In the genomic region with DNA sequence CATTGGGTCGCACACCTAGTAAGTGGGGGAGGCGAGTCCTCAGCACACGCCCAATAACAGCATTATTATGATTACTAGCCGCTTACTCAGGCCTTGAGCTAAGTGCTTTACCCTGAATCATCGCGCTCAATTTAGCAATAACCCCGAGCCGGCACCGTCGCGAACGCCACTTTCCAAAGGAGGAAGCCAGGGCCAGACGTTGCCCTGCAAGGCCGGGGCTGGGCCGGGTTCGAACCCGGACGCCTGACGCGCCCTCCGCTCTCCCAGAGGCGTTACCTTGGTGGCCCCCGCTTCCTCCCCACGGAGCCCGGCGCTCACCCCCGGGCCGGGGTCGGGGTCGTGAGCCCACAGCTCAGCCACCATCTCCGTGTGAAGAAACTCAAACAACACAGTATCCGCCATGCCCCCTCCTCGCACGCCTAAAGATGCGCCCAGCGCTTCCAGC, we compare ENCODE assay signal across 1 cellular context.
TF ChIP-seq lines count a peak whose summit lies in the region.

A gene with protein sequence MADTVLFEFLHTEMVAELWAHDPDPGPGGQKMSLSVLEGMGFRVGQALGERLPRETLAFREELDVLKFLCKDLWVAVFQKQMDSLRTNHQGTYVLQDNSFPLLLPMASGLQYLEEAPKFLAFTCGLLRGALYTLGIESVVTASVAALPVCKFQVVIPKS (minus strand): TSS at position 421 of the 445 bp plus-strand sequence. CDS start 19 bp downstream, at position 402.

TF ChIP-seq in HepG2, 621 proteins besides CTCF, POLR2A, EP300 and RAD21 (continued from another document and continues in another):
- TF ChIP-seq, protein P1, sequence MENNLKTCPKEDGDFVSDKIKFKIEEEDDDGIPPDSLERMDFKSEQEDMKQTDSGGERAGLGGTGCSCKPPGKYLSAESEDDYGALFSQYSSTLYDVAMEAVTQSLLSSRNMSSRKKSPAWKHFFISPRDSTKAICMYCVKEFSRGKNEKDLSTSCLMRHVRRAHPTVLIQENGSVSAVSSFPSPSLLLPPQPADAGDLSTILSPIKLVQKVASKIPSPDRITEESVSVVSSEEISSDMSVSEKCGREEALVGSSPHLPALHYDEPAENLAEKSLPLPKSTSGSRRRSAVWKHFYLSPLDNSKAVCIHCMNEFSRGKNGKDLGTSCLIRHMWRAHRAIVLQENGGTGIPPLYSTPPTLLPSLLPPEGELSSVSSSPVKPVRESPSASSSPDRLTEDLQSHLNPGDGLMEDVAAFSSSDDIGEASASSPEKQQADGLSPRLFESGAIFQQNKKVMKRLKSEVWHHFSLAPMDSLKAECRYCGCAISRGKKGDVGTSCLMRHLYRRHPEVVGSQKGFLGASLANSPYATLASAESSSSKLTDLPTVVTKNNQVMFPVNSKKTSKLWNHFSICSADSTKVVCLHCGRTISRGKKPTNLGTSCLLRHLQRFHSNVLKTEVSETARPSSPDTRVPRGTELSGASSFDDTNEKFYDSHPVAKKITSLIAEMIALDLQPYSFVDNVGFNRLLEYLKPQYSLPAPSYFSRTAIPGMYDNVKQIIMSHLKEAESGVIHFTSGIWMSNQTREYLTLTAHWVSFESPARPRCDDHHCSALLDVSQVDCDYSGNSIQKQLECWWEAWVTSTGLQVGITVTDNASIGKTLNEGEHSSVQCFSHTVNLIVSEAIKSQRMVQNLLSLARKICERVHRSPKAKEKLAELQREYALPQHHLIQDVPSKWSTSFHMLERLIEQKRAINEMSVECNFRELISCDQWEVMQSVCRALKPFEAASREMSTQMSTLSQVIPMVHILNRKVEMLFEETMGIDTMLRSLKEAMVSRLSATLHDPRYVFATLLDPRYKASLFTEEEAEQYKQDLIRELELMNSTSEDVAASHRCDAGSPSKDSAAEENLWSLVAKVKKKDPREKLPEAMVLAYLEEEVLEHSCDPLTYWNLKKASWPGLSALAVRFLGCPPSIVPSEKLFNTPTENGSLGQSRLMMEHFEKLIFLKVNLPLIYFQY (CRISPR knock-in tag; IDR thresholded peaks at IDR 0.05; ENCODE audit: borderline replicate concordance): no peak
- TF ChIP-seq NR3C1 (CRISPR knock-in tag; IDR thresholded peaks at IDR 0.05): no peak
- TF ChIP-seq GFI1 (CRISPR knock-in tag; IDR thresholded peaks at IDR 0.05; ENCODE audit: borderline replicate concordance): no peak
- TF ChIP-seq ZNF335 (CRISPR knock-in tag; IDR thresholded peaks at IDR 0.05): peak; percentile 20; the same call in 1 of the 2 replicates
- TF ChIP-seq, protein P2, sequence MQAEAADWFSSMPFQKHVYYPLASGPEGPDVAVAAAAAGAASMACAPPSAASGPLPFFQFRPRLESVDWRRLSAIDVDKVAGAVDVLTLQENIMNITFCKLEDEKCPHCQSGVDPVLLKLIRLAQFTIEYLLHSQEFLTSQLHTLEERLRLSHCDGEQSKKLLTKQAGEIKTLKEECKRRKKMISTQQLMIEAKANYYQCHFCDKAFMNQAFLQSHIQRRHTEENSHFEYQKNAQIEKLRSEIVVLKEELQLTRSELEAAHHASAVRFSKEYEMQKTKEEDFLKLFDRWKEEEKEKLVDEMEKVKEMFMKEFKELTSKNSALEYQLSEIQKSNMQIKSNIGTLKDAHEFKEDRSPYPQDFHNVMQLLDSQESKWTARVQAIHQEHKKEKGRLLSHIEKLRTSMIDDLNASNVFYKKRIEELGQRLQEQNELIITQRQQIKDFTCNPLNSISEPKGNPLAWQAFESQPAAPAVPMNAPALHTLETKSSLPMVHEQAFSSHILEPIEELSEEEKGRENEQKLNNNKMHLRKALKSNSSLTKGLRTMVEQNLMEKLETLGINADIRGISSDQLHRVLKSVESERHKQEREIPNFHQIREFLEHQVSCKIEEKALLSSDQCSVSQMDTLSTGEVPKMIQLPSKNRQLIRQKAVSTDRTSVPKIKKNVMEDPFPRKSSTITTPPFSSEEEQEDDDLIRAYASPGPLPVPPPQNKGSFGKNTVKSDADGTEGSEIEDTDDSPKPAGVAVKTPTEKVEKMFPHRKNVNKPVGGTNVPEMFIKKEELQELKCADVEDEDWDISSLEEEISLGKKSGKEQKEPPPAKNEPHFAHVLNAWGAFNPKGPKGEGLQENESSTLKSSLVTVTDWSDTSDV (CRISPR knock-in tag; IDR thresholded peaks at IDR 0.05): no peak
- TF ChIP-seq, protein P3, sequence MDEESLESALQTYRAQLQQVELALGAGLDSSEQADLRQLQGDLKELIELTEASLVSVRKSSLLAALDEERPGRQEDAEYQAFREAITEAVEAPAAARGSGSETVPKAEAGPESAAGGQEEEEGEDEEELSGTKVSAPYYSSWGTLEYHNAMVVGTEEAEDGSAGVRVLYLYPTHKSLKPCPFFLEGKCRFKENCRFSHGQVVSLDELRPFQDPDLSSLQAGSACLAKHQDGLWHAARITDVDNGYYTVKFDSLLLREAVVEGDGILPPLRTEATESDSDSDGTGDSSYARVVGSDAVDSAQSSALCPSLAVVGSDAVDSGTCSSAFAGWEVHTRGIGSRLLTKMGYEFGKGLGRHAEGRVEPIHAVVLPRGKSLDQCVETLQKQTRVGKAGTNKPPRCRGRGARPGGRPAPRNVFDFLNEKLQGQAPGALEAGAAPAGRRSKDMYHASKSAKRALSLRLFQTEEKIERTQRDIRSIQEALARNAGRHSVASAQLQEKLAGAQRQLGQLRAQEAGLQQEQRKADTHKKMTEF (CRISPR knock-in tag; IDR thresholded peaks at IDR 0.05): 0 out of 2 replicates have a peak, but pooled peaks have one; percentile 51
- peak; percentile 48; the same call in 1 of the 2 replicates for TF ChIP-seq ZNF235 (CRISPR knock-in tag; IDR thresholded peaks at IDR 0.05; ENCODE audit: borderline replicate concordance)
- no peak for TF ChIP-seq ZNF326 (CRISPR knock-in tag; IDR thresholded peaks at IDR 0.05; ENCODE audit: borderline replicate concordance)
- no peak for TF ChIP-seq STAG1 (CRISPR knock-in tag; IDR thresholded peaks at IDR 0.05)
- TF ChIP-seq ZNF354B (CRISPR knock-in tag; IDR thresholded peaks at IDR 0.05): peak; percentile 83; the same call in 1 of the 2 replicates
- TF ChIP-seq, protein P4, sequence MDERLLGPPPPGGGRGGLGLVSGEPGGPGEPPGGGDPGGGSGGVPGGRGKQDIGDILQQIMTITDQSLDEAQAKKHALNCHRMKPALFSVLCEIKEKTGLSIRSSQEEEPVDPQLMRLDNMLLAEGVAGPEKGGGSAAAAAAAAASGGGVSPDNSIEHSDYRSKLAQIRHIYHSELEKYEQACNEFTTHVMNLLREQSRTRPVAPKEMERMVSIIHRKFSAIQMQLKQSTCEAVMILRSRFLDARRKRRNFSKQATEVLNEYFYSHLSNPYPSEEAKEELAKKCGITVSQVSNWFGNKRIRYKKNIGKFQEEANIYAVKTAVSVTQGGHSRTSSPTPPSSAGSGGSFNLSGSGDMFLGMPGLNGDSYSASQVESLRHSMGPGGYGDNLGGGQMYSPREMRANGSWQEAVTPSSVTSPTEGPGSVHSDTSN (CRISPR knock-in tag; IDR thresholded peaks at IDR 0.05): no peak
- TF ChIP-seq, protein P5, sequence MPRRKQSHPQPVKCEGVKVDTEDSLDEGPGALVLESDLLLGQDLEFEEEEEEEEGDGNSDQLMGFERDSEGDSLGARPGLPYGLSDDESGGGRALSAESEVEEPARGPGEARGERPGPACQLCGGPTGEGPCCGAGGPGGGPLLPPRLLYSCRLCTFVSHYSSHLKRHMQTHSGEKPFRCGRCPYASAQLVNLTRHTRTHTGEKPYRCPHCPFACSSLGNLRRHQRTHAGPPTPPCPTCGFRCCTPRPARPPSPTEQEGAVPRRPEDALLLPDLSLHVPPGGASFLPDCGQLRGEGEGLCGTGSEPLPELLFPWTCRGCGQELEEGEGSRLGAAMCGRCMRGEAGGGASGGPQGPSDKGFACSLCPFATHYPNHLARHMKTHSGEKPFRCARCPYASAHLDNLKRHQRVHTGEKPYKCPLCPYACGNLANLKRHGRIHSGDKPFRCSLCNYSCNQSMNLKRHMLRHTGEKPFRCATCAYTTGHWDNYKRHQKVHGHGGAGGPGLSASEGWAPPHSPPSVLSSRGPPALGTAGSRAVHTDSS (CRISPR knock-in tag; conservative IDR thresholded peaks at IDR 0.05): no peak
- no peak for TF ChIP-seq ZNF263 (CRISPR knock-in tag; IDR thresholded peaks at IDR 0.05)
- TF ChIP-seq KAT2B (IDR thresholded peaks at IDR 0.05; ENCODE audit: borderline replicate concordance, low read depth, low read length): no peak
- TF ChIP-seq, protein P6, sequence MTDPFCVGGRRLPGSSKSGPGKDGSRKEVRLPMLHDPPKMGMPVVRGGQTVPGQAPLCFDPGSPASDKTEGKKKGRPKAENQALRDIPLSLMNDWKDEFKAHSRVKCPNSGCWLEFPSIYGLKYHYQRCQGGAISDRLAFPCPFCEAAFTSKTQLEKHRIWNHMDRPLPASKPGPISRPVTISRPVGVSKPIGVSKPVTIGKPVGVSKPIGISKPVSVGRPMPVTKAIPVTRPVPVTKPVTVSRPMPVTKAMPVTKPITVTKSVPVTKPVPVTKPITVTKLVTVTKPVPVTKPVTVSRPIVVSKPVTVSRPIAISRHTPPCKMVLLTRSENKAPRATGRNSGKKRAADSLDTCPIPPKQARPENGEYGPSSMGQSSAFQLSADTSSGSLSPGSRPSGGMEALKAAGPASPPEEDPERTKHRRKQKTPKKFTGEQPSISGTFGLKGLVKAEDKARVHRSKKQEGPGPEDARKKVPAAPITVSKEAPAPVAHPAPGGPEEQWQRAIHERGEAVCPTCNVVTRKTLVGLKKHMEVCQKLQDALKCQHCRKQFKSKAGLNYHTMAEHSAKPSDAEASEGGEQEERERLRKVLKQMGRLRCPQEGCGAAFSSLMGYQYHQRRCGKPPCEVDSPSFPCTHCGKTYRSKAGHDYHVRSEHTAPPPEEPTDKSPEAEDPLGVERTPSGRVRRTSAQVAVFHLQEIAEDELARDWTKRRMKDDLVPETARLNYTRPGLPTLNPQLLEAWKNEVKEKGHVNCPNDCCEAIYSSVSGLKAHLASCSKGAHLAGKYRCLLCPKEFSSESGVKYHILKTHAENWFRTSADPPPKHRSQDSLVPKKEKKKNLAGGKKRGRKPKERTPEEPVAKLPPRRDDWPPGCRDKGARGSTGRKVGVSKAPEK (CRISPR knock-in tag; IDR thresholded peaks at IDR 0.05; ENCODE audit: borderline replicate concordance): no peak
- TF ChIP-seq NR2F6 (IDR thresholded peaks at IDR 0.05): no peak
- TF ChIP-seq NR2F6 (CRISPR knock-in tag; IDR thresholded peaks at IDR 0.05): no peak
- TF ChIP-seq, protein P7, sequence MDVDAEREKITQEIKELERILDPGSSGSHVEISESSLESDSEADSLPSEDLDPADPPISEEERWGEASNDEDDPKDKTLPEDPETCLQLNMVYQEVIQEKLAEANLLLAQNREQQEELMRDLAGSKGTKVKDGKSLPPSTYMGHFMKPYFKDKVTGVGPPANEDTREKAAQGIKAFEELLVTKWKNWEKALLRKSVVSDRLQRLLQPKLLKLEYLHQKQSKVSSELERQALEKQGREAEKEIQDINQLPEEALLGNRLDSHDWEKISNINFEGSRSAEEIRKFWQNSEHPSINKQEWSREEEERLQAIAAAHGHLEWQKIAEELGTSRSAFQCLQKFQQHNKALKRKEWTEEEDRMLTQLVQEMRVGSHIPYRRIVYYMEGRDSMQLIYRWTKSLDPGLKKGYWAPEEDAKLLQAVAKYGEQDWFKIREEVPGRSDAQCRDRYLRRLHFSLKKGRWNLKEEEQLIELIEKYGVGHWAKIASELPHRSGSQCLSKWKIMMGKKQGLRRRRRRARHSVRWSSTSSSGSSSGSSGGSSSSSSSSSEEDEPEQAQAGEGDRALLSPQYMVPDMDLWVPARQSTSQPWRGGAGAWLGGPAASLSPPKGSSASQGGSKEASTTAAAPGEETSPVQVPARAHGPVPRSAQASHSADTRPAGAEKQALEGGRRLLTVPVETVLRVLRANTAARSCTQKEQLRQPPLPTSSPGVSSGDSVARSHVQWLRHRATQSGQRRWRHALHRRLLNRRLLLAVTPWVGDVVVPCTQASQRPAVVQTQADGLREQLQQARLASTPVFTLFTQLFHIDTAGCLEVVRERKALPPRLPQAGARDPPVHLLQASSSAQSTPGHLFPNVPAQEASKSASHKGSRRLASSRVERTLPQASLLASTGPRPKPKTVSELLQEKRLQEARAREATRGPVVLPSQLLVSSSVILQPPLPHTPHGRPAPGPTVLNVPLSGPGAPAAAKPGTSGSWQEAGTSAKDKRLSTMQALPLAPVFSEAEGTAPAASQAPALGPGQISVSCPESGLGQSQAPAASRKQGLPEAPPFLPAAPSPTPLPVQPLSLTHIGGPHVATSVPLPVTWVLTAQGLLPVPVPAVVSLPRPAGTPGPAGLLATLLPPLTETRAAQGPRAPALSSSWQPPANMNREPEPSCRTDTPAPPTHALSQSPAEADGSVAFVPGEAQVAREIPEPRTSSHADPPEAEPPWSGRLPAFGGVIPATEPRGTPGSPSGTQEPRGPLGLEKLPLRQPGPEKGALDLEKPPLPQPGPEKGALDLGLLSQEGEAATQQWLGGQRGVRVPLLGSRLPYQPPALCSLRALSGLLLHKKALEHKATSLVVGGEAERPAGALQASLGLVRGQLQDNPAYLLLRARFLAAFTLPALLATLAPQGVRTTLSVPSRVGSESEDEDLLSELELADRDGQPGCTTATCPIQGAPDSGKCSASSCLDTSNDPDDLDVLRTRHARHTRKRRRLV (CRISPR knock-in tag; IDR thresholded peaks at IDR 0.05): 0 out of 2 replicates have a peak, but pooled peaks have one; percentile 52
- peak; percentile 86 for TF ChIP-seq ZNF430 (CRISPR knock-in tag; IDR thresholded peaks at IDR 0.05)
- TF ChIP-seq, protein P8, sequence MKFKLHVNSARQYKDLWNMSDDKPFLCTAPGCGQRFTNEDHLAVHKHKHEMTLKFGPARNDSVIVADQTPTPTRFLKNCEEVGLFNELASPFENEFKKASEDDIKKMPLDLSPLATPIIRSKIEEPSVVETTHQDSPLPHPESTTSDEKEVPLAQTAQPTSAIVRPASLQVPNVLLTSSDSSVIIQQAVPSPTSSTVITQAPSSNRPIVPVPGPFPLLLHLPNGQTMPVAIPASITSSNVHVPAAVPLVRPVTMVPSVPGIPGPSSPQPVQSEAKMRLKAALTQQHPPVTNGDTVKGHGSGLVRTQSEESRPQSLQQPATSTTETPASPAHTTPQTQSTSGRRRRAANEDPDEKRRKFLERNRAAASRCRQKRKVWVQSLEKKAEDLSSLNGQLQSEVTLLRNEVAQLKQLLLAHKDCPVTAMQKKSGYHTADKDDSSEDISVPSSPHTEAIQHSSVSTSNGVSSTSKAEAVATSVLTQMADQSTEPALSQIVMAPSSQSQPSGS (CRISPR knock-in tag; IDR thresholded peaks at IDR 0.05): no peak; the same call in 1 of the 2 replicates
- TF ChIP-seq MAFG (CRISPR knock-in tag; IDR thresholded peaks at IDR 0.05): no peak
- TF ChIP-seq ZBTB3 (CRISPR knock-in tag; IDR thresholded peaks at IDR 0.05; ENCODE audit: borderline replicate concordance, low read depth): no peak
- TF ChIP-seq SP2 (CRISPR knock-in tag; IDR thresholded peaks at IDR 0.05): no peak
- no peak for TF ChIP-seq ZNF644 (CRISPR knock-in tag; IDR thresholded peaks at IDR 0.05; ENCODE audit: low read depth)
- TF ChIP-seq, protein P9, sequence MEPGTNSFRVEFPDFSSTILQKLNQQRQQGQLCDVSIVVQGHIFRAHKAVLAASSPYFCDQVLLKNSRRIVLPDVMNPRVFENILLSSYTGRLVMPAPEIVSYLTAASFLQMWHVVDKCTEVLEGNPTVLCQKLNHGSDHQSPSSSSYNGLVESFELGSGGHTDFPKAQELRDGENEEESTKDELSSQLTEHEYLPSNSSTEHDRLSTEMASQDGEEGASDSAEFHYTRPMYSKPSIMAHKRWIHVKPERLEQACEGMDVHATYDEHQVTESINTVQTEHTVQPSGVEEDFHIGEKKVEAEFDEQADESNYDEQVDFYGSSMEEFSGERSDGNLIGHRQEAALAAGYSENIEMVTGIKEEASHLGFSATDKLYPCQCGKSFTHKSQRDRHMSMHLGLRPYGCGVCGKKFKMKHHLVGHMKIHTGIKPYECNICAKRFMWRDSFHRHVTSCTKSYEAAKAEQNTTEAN (CRISPR knock-in tag; conservative IDR thresholded peaks at IDR 0.05): no peak; the same call in 1 of the 2 replicates
- TF ChIP-seq, protein P10, sequence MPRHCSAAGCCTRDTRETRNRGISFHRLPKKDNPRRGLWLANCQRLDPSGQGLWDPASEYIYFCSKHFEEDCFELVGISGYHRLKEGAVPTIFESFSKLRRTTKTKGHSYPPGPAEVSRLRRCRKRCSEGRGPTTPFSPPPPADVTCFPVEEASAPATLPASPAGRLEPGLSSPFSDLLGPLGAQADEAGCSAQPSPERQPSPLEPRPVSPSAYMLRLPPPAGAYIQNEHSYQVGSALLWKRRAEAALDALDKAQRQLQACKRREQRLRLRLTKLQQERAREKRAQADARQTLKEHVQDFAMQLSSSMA (CRISPR knock-in tag; IDR thresholded peaks at IDR 0.05): 0 out of 2 replicates have a peak, but pooled peaks have one; percentile 75
